In the genomic region with DNA sequence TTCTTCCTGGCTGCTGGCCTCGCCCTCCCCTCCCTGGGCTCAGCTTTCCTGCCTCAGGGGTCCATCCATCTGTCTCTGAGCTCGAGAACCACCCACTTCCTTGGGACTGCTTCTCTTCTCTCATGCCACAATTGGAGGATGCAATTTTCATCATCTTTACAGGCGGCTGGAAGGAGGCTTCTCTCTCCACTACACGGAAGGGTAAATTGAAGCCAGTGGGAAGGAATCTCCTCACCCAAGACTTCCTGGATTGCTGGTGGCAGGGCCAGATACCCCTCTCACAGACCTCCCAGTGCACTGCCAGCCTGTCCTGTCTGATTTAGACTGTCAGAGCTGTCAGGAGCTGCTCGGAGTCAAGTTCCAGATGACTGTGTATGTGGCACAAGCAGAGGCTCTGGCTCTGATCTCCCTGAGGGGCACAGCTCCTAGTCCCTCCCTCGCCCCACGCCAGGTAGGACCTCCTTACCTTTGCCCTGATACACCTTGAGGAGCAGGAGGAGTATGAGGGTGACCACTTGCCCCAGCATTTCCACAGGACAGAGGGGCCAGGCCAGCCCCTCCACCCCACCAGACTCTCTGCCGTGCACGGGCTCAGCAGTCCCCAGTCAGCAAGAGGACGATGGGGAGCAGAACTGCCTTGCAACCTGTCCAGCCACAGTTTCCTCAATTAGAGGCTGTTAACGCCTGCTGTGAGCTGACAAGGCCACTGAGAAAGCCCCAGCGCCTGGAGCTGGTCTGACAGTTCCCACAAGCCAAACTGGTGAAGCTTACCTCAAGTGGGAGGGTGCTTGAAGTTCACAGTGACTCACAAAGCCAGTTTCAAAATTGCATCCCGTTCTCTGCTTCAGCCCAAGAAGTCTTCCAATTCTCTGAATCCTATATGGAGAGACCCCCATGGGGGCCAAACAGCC, we compare ENCODE assay signal across 9 cellular contexts. TPM values are rescaled to one million over a fixed set of nuclear protein-coding genes. Genes with fewer than 3 reads are reported as not detected.
A peak's percentile ranks its signal among the peaks of the same experiment; 100 is the strongest.
DNase-seq lines count a peak whose midpoint lies in the region; ATAC-seq, FAIRE-seq and TF ChIP-seq lines count a peak whose summit lies in the region.
"Had no signal": no experiment of that assay in that cellular context is flagged by ENCODE, and none has a peak within 500 bp of the region (broad histone marks: within the 10 kb centered on the region; RNA-seq: fewer than 3 reads in every experiment).

A gene with protein sequence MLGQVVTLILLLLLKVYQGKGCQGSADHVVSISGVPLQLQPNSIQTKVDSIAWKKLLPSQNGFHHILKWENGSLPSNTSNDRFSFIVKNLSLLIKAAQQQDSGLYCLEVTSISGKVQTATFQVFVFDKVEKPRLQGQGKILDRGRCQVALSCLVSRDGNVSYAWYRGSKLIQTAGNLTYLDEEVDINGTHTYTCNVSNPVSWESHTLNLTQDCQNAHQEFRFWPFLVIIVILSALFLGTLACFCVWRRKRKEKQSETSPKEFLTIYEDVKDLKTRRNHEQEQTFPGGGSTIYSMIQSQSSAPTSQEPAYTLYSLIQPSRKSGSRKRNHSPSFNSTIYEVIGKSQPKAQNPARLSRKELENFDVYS (minus strand): TSS at position 737 of the 911 bp plus-strand sequence. CDS start 210 bp downstream, at position 527.

- FAIRE-seq in GM12892 (lab: Jason Lieb, UNC) (peak; percentile 82), frontal cortex (lab: Jason Lieb, UNC) (no peak)
- FAIRE-seq: endometrium had no signal

- ATAC-seq in HG02588 (IDR thresholded peaks at IDR 0.05; ENCODE audit: unreplicated experiment): peak; percentile 80

- peaks cover 20% of the 10 kb centered on the region for H3K4me1 Mint-ChIP-seq in activated naive CD8-positive, alpha-beta T cell treated with anti-CD3 and anti-CD28 coated beads for 36 hours

- H3K27me3 ChIP-seq in osteoblast (ENCODE audit: insufficient read depth, low read length): no peaks in the 10 kb centered on the region

- TF ChIP-seq POLR2A in GM12892 (IDR thresholded peaks at IDR 0.05; ENCODE audit: low read depth, low read length): no peak

- no peak within 1 kb of the TSS for H3K4me3 Mint-ChIP-seq in activated naive CD8-positive, alpha-beta T cell treated with anti-CD3 and anti-CD28 coated beads for 36 hours

- TF ChIP-seq CTCF in osteoblast (IDR thresholded peaks at IDR 0.05; ENCODE audit: extremely low read depth, low read depth, low read length): no peak

- no peak for DNase-seq in GM12892 (ENCODE audit: insufficient read length)
- peak; percentile 86 for DNase-seq in OCI-M1 (lab: John Stamatoyannopoulos, UW)
- DNase-seq in activated naive CD8-positive, alpha-beta T cell treated with anti-CD3 and anti-CD28 coated beads for 36 hours: peak; percentile 61
- peak; percentile 27 for DNase-seq in osteoblast (ENCODE audit: insufficient read length, low spot score, missing footprints)
- DNase-seq in NCI-H2081 treated with DMSO at 0.1 percent for 48 hours (lab: John Stamatoyannopoulos, UW): no peak
- no peak for DNase-seq in frontal cortex (ENCODE audit: low spot score in 2 of 2)
- no peak for DNase-seq in NCI-H1417 treated with DMSO at 0.1 percent for 48 hours (lab: John Stamatoyannopoulos, UW)

- no peaks in the 10 kb centered on the region for H3K79me2 ChIP-seq in osteoblast (ENCODE audit: insufficient read depth, low read length)

- no peaks in the 10 kb centered on the region for H3K4me1 ChIP-seq in osteoblast (ENCODE audit: insufficient read depth, low read length)

- H3K36me3 ChIP-seq in osteoblast (ENCODE audit: insufficient read depth, low read length): no peaks in the 10 kb centered on the region

- H3K9me3 ChIP-seq in osteoblast (ENCODE audit: low read depth, low read length): no peaks in the 10 kb centered on the region

- H4K20me1 ChIP-seq in osteoblast (ENCODE audit: insufficient read depth, low read length): no peaks in the 10 kb centered on the region

- H3K9me3 Mint-ChIP-seq in activated naive CD8-positive, alpha-beta T cell treated with anti-CD3 and anti-CD28 coated beads for 36 hours: no peaks in the 10 kb centered on the region

- no peaks in the 10 kb centered on the region for H3K27me3 Mint-ChIP-seq in activated naive CD8-positive, alpha-beta T cell treated with anti-CD3 and anti-CD28 coated beads for 36 hours

- no peaks in the 10 kb centered on the region for H3K36me3 Mint-ChIP-seq in activated naive CD8-positive, alpha-beta T cell treated with anti-CD3 and anti-CD28 coated beads for 36 hours

- H3K4me2 ChIP-seq in osteoblast (ENCODE audit: insufficient read depth, low read length): no peak within 1 kb of the TSS

- H2AFZ ChIP-seq in osteoblast (ENCODE audit: low read length): no peak within 1 kb of the TSS

- H3K4me3 ChIP-seq in osteoblast (ENCODE audit: insufficient read depth, low read length): no peak within 1 kb of the TSS

- H3K27ac ChIP-seq in osteoblast (ENCODE audit: low read depth, low read length): no peak within 1 kb of the TSS

- H3K27ac Mint-ChIP-seq in activated naive CD8-positive, alpha-beta T cell treated with anti-CD3 and anti-CD28 coated beads for 36 hours: peak within 1 kb of the TSS; percentile 34

RNA-seq across cellular contexts. Expression of the gene that starts here (rescaled TPM):
- polyA plus RNA-seq in GM12892 (2012; ENCODE audit: missing spikeins): 1.3 TPM
- under 1 TPM; 0.28 to 0.37 TPM for total RNA-seq in activated naive CD8-positive, alpha-beta T cell treated with anti-CD3 and anti-CD28 coated beads for 36 hours
- total RNA-seq in osteoblast (not detected in 2 replicates), frontal cortex (not detected)

Comparison
In these comparisons a context has a peak if more than half of its experiments do, and no peak if none do; other contexts are left out.
1. Peak in DNase-seq in activated naive CD8-positive, alpha-beta T cell treated with anti-CD3 and anti-CD28 coated beads for 36 hours; RNA of the gene not detected or under 1 TPM.
2. Peak in DNase-seq in osteoblast; RNA of the gene not detected or under 1 TPM.